Comparison of ENCODE assay signal across 16 cellular contexts in genomic region chr14:38592764-38593442, GRCh38.
DNase-seq lines count a peak whose midpoint lies in the region; ATAC-seq and TF ChIP-seq lines count a peak whose summit lies in the region.
"Had no signal": no experiment of that assay in that cellular context is flagged by ENCODE, and none has a peak within 500 bp of the region (broad histone marks: within the 10 kb centered on the region; RNA-seq: fewer than 3 reads in every experiment).

No MANE protein-coding gene starts in this region.

- H3K4ac ChIP-seq in mesenchymal stem cell (ENCODE audit: low read depth in 1 of 2, low read length in 2 of 2) = no peak overlapping the region

- H2BK120ac ChIP-seq in mesenchymal stem cell (ENCODE audit: low read depth, low read length) = no peak overlapping the region

- H3K4me1 ChIP-seq in A673 (ENCODE audit: insufficient read depth, low read length, poor library complexity, severe bottlenecking) (no peaks in the 10 kb centered on the region), mesenchymal stem cell (ENCODE audit: control insufficient read depth, insufficient read depth, low read depth, low read length) (no peaks in the 10 kb centered on the region)
- H3K4me1 ChIP-seq: A549 had no signal

- H3K9ac ChIP-seq in mesenchymal stem cell (ENCODE audit: low read length) = no peak overlapping the region

- ATAC-seq in GM19463 (IDR thresholded peaks at IDR 0.05; ENCODE audit: unreplicated experiment) (no peak), HG02938 (IDR thresholded peaks at IDR 0.05; ENCODE audit: unreplicated experiment) (no peak), GM18861 (IDR thresholded peaks at IDR 0.05; ENCODE audit: unreplicated experiment) (no peak)
- ATAC-seq: A549, K562 had no signal

- no peak for TF ChIP-seq CTCF in A673 (conservative IDR thresholded peaks at IDR 0.05; ENCODE audit: low read depth, low read length)

- H3K4me2 ChIP-seq in mesenchymal stem cell (ENCODE audit: low read length, poor library complexity, severe bottlenecking) = no peak overlapping the region
- H3K4me2 ChIP-seq: A549 had no signal

- H3K14ac ChIP-seq in mesenchymal stem cell (ENCODE audit: low read length in 2 of 2) = no peak overlapping the region

- H3K23ac ChIP-seq in mesenchymal stem cell (ENCODE audit: low read length in 2 of 2) = no peak overlapping the region

- no peaks in the 10 kb centered on the region for H3K79me1 ChIP-seq in mesenchymal stem cell (replicated peaks; ENCODE audit: low read length, poor library complexity, severe bottlenecking)

- POLR2A ChIA-PET in A673 (lab: Charles Lee; ENCODE audit: low non-redundant PET) = no interaction called here

- H3K27ac ChIP-seq in A673 (ENCODE audit: low read depth, low read length, poor library complexity, severe bottlenecking) = peak overlapping the region; percentile 29
- no peak overlapping the region for H3K27ac ChIP-seq in mesenchymal stem cell (ENCODE audit: low read length, poor library complexity, severe bottlenecking)
- H3K27ac ChIP-seq: A549, C4-2B had no signal

- no peak overlapping the region for H2BK5ac ChIP-seq in mesenchymal stem cell (ENCODE audit: low read depth, low read length, poor library complexity, severe bottlenecking)

- H3K36me3 ChIP-seq in A673 (ENCODE audit: insufficient read depth, low read length, poor library complexity, severe bottlenecking) (no peaks in the 10 kb centered on the region), mesenchymal stem cell (ENCODE audit: control insufficient read depth in 1 of 2, insufficient read depth in 2 of 2, low read depth in 1 of 2, low read length in 2 of 2) (no peaks in the 10 kb centered on the region)

- no peak overlapping the region for H4K8ac ChIP-seq in mesenchymal stem cell (ENCODE audit: low read length)

- no peak overlapping the region for H4K91ac ChIP-seq in mesenchymal stem cell (ENCODE audit: low read length)

- H3K4me3 ChIP-seq in A673 (ENCODE audit: low read depth, low read length, poor library complexity, severe bottlenecking) (no peak overlapping the region), mesenchymal stem cell (ENCODE audit: insufficient read depth in 1 of 2, low read depth in 1 of 2, low read length in 2 of 2) (no peak overlapping the region)
- H3K4me3 ChIP-seq: A549, K562 had no signal

- H3K27me3 ChIP-seq in A673 (replicated peaks; ENCODE audit: insufficient read depth, low read depth, low read length, poor library complexity) (no peaks in the 10 kb centered on the region), mesenchymal stem cell (ENCODE audit: control insufficient read depth in 1 of 2, insufficient read depth in 1 of 2, low read length in 2 of 2) (no peaks in the 10 kb centered on the region)

- H2BK15ac ChIP-seq in mesenchymal stem cell (ENCODE audit: low read depth, poor library complexity, severe bottlenecking) = peak overlapping the region; percentile 80

- peak overlapping the region; percentile 9 to 11 for H3K18ac ChIP-seq in mesenchymal stem cell (ENCODE audit: low read depth in 1 of 2, low read length in 2 of 2)

- H2BK12ac ChIP-seq in mesenchymal stem cell (ENCODE audit: low read length in 2 of 2) = peak overlapping the region in 1 of 2 experiments; percentile 45

- H2AFZ ChIP-seq in mesenchymal stem cell (ENCODE audit: low read depth, low read length) = no peak overlapping the region

- DNase-seq in A673 (ENCODE audit: low spot score) (no peak), EH (ENCODE audit: low read depth) (peak; percentile 32), cerebellar cortex (ENCODE audit: low spot score) (peak; percentile 33), mesenchymal stem cell (no peak), OCI-M1 (lab: John Stamatoyannopoulos, UW) (no peak)
- DNase-seq: DMS79 treated with DMSO at 0.1 percent for 48 hours, NCI-H1092 treated with DMSO at 0.1 percent for 48 hours, NCI-H146, NCI-H2081, NCI-H2171 treated with DMSO at 0.1 percent for 48 hours had no signal

- H3K9me3 ChIP-seq in A673 (ENCODE audit: low read depth, low read length, poor library complexity, severe bottlenecking) (no peaks in the 10 kb centered on the region), mesenchymal stem cell (ENCODE audit: control insufficient read depth, low read length) (no peaks in the 10 kb centered on the region)
- H3K9me3 ChIP-seq: A549 had no signal

- CTCF ChIA-PET in A673 (lab: Charles Lee) = no interaction called here

- no TSS peak for BruUV-seq in A673 (replicated peaks; lab: Mats Ljungman, UMichigan)

- 94% methylated on average over 6 of the region's 8 CpGs for WGBS in mesenchymal stem cell

- intact Hi-C loops in A673 (cut with micrococcal nuclease; ENCODE audit: unreplicated experiment) = no loop called here

- H2AK5ac ChIP-seq in mesenchymal stem cell (ENCODE audit: low read length, severe bottlenecking) = no peak overlapping the region

Comparison
In these comparisons a context has a peak if more than half of its experiments do, and no peak if none do; other contexts are left out.
1. DNase-seq: peak in EH (single experiment) and cerebellar cortex (single experiment); none in A673 (single experiment), mesenchymal stem cell (single experiment) and OCI-M1 (single experiment).